In genomic region chr7:130420943-130421578, GRCh38 we compare ENCODE assay signal across 10 cellular contexts.
DNase-seq lines count a peak whose midpoint lies in the region; ATAC-seq and TF ChIP-seq lines count a peak whose summit lies in the region.
"Had no signal": no experiment of that assay in that cellular context is flagged by ENCODE, and none has a peak within 500 bp of the region (broad histone marks: within the 10 kb centered on the region; RNA-seq: fewer than 3 reads in every experiment).

No MANE protein-coding gene starts in this region.

- peak overlapping the region; percentile 49 for H3K4me2 ChIP-seq in KMS-11

- no peak for ATAC-seq in GM18517 (IDR thresholded peaks at IDR 0.05; ENCODE audit: unreplicated experiment)
- ATAC-seq: esophagus mucosa had no signal

- H3K36me3 ChIP-seq in ACC112 (ENCODE audit: insufficient read depth, low read length) (no peaks in the 10 kb centered on the region), KMS-11 (ENCODE audit: insufficient read depth) (no peaks in the 10 kb centered on the region)

- in situ Hi-C loops in astrocyte of the spinal cord (cut with HindIII; ENCODE audit: low sequenced_read_pairs), result no loop called here

- H3K27me3 ChIP-seq in ACC112 (ENCODE audit: insufficient read depth, low read length) (no peaks in the 10 kb centered on the region), KMS-11 (ENCODE audit: insufficient read depth, low read depth) (no peaks in the 10 kb centered on the region)

- H2AFZ ChIP-seq in ACC112 (ENCODE audit: low read length, unreplicated experiment), result peak overlapping the region; percentile 31
- H2AFZ ChIP-seq in KMS-11 (ENCODE audit: low read depth), result no peak overlapping the region

- H3K4me3 ChIP-seq in ACC112 (ENCODE audit: low read depth, low read length) (peak overlapping the region; percentile 20; the same call in 1 of the 2 replicates), KMS-11 (IDR thresholded peaks at IDR 0.05; ENCODE audit: insufficient read depth, low read depth, low read length) (no peak overlapping the region), astrocyte of the spinal cord (ENCODE audit: low read depth, low read length) (no peak overlapping the region)

- H3K9ac ChIP-seq in KMS-11, result peak overlapping the region; percentile 30; the same call in 1 of the 2 replicates

- DNase-seq in astrocyte of the spinal cord (ENCODE audit: low read depth, low spot score) (peak; percentile 39), midbrain (lab: John Stamatoyannopoulos, UW) (peak; percentile 30), EL (no peak), 8988T (no peak)
- DNase-seq in stimulated activated naive CD4-positive, alpha-beta T cell treated with Interleukin-2 at 50 U/mL for 16 hours (lab: John Stamatoyannopoulos, UW), result no peak
- DNase-seq: NCI-H446 treated with DMSO at 0.1 percent for 48 hours had no signal

- H3K79me2 ChIP-seq in ACC112 (ENCODE audit: control insufficient read depth, insufficient read depth, low read length, unreplicated experiment), result no peaks in the 10 kb centered on the region
- no peaks in the 10 kb centered on the region for H3K79me2 ChIP-seq in KMS-11 (ENCODE audit: insufficient read depth, low read depth)

- H4K20me1 ChIP-seq in KMS-11 (ENCODE audit: insufficient read depth), result no peaks in the 10 kb centered on the region

- H3K4me1 ChIP-seq in ACC112 (ENCODE audit: control insufficient read depth, insufficient read depth, low read length, unreplicated experiment), result peaks cover 18% of the 10 kb centered on the region
- peaks cover 29% of the 10 kb centered on the region for H3K4me1 ChIP-seq in KMS-11 (ENCODE audit: low read depth, poor library complexity, severe bottlenecking)

- H3K27ac ChIP-seq in ACC112 (ENCODE audit: low read depth, low read length) (peak overlapping the region; percentile 39), KMS-11 (no peak overlapping the region)

- no peak for TF ChIP-seq CTCF in KMS-11 (conservative IDR thresholded peaks at IDR 0.05; ENCODE audit: low read depth, low read length)
- TF ChIP-seq CTCF in astrocyte of the spinal cord (IDR thresholded peaks at IDR 0.05; ENCODE audit: low read depth, low read length), result no peak

Comparison
In these comparisons a context has a peak if more than half of its experiments do, and no peak if none do; other contexts are left out.
1. DNase-seq: peak in astrocyte of the spinal cord (single experiment) and midbrain (single experiment); none in stimulated activated naive CD4-positive, alpha-beta T cell treated with Interleukin-2 at 50 U/mL for 16 hours (single experiment), EL (single experiment) and 8988T (single experiment).